In the genomic region with DNA sequence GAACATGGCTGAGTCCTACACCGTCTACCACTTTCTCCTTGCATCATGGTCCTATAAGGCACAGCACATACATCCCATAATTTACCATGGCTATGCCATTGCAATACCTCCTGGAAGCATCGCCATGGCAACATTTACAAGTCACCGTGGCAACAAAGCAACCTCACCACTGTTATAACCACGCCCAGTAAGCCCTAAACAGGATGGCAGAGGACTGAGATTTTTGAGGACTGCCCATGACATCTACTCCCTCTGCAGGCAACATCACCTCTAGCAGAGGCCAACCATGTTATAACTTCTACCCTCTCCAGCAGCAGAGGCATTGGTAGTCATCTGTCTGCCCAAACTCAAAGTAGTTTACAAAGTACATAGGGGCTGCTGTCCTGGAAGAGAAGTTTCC, we compare ENCODE assay signal across 3 cellular contexts.
TF ChIP-seq lines count a peak whose summit lies in the region.

No MANE protein-coding gene starts in this region.

TF ChIP-seq in SK-N-SH treated with all-trans-retinoic acid at 6 μM for 48 hours, 23 proteins besides CTCF, POLR2A, EP300 and RAD21 (continued from another document):
- TF ChIP-seq, protein P1, sequence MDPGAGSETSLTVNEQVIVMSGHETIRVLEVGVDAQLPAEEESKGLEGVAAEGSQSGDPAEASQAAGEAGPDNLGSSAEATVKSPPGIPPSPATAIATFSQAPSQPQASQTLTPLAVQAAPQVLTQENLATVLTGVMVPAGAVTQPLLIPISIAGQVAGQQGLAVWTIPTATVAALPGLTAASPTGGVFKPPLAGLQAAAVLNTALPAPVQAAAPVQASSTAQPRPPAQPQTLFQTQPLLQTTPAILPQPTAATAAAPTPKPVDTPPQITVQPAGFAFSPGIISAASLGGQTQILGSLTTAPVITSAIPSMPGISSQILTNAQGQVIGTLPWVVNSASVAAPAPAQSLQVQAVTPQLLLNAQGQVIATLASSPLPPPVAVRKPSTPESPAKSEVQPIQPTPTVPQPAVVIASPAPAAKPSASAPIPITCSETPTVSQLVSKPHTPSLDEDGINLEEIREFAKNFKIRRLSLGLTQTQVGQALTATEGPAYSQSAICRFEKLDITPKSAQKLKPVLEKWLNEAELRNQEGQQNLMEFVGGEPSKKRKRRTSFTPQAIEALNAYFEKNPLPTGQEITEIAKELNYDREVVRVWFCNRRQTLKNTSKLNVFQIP (CRISPR knock-in tag; IDR thresholded peaks at IDR 0.05; ENCODE audit: borderline replicate concordance, low read depth), result no peak
- TF ChIP-seq RARB (CRISPR knock-in tag; IDR thresholded peaks at IDR 0.05), result no peak
- no peak for TF ChIP-seq OSR1 (CRISPR knock-in tag; IDR thresholded peaks at IDR 0.05)
- no peak for TF ChIP-seq ESRRG (CRISPR knock-in tag; IDR thresholded peaks at IDR 0.05)
- no peak for TF ChIP-seq ZNF70 (CRISPR knock-in tag; IDR thresholded peaks at IDR 0.05)
- no peak for TF ChIP-seq ZNF565 (CRISPR knock-in tag; conservative IDR thresholded peaks at IDR 0.05; ENCODE audit: low read depth)
- TF ChIP-seq PPARA (CRISPR knock-in tag; IDR thresholded peaks at IDR 0.05; ENCODE audit: borderline replicate concordance), result no peak
- TF ChIP-seq, protein P2, sequence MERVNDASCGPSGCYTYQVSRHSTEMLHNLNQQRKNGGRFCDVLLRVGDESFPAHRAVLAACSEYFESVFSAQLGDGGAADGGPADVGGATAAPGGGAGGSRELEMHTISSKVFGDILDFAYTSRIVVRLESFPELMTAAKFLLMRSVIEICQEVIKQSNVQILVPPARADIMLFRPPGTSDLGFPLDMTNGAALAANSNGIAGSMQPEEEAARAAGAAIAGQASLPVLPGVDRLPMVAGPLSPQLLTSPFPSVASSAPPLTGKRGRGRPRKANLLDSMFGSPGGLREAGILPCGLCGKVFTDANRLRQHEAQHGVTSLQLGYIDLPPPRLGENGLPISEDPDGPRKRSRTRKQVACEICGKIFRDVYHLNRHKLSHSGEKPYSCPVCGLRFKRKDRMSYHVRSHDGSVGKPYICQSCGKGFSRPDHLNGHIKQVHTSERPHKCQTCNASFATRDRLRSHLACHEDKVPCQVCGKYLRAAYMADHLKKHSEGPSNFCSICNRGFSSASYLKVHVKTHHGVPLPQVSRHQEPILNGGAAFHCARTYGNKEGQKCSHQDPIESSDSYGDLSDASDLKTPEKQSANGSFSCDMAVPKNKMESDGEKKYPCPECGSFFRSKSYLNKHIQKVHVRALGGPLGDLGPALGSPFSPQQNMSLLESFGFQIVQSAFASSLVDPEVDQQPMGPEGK (CRISPR knock-in tag; IDR thresholded peaks at IDR 0.05; ENCODE audit: borderline replicate concordance), result no peak
- TF ChIP-seq, protein P3, sequence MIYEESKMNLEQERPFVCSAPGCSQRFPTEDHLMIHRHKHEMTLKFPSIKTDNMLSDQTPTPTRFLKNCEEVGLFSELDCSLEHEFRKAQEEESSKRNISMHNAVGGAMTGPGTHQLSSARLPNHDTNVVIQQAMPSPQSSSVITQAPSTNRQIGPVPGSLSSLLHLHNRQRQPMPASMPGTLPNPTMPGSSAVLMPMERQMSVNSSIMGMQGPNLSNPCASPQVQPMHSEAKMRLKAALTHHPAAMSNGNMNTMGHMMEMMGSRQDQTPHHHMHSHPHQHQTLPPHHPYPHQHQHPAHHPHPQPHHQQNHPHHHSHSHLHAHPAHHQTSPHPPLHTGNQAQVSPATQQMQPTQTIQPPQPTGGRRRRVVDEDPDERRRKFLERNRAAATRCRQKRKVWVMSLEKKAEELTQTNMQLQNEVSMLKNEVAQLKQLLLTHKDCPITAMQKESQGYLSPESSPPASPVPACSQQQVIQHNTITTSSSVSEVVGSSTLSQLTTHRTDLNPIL (CRISPR knock-in tag; IDR thresholded peaks at IDR 0.05; ENCODE audit: low read depth), result no peak
- no peak for TF ChIP-seq SNAI2 (CRISPR knock-in tag; IDR thresholded peaks at IDR 0.05)

TF ChIP-seq in SK-N-SH, 30 proteins besides CTCF, POLR2A, EP300 and RAD21 (continued from another document):
- TF ChIP-seq TEAD4 (IDR thresholded peaks at IDR 0.05; ENCODE audit: borderline replicate concordance, insufficient read depth), result no peak
- TF ChIP-seq YY1 (IDR thresholded peaks at IDR 0.05; ENCODE audit: low read depth), result no peak
- no peak for TF ChIP-seq SMC3 (IDR thresholded peaks at IDR 0.05; ENCODE audit: low read depth, low read length)
- TF ChIP-seq, protein P4, sequence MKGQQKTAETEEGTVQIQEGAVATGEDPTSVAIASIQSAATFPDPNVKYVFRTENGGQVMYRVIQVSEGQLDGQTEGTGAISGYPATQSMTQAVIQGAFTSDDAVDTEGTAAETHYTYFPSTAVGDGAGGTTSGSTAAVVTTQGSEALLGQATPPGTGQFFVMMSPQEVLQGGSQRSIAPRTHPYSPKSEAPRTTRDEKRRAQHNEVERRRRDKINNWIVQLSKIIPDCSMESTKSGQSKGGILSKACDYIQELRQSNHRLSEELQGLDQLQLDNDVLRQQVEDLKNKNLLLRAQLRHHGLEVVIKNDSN (IDR thresholded peaks at IDR 0.05; ENCODE audit: borderline replicate concordance, low read depth), result no peak
TF ChIP-seq in SK-N-SH: peak in this region for 0.

TF ChIP-seq in WTC11, 78 proteins besides CTCF, POLR2A, EP300 and RAD21:
- TF ChIP-seq, protein P5, sequence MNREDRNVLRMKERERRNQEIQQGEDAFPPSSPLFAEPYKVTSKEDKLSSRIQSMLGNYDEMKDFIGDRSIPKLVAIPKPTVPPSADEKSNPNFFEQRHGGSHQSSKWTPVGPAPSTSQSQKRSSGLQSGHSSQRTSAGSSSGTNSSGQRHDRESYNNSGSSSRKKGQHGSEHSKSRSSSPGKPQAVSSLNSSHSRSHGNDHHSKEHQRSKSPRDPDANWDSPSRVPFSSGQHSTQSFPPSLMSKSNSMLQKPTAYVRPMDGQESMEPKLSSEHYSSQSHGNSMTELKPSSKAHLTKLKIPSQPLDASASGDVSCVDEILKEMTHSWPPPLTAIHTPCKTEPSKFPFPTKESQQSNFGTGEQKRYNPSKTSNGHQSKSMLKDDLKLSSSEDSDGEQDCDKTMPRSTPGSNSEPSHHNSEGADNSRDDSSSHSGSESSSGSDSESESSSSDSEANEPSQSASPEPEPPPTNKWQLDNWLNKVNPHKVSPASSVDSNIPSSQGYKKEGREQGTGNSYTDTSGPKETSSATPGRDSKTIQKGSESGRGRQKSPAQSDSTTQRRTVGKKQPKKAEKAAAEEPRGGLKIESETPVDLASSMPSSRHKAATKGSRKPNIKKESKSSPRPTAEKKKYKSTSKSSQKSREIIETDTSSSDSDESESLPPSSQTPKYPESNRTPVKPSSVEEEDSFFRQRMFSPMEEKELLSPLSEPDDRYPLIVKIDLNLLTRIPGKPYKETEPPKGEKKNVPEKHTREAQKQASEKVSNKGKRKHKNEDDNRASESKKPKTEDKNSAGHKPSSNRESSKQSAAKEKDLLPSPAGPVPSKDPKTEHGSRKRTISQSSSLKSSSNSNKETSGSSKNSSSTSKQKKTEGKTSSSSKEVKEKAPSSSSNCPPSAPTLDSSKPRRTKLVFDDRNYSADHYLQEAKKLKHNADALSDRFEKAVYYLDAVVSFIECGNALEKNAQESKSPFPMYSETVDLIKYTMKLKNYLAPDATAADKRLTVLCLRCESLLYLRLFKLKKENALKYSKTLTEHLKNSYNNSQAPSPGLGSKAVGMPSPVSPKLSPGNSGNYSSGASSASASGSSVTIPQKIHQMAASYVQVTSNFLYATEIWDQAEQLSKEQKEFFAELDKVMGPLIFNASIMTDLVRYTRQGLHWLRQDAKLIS (CRISPR knock-in tag; IDR thresholded peaks at IDR 0.05; ENCODE audit: borderline replicate concordance), result no peak
- TF ChIP-seq NFYB (CRISPR knock-in tag; conservative IDR thresholded peaks at IDR 0.05; ENCODE audit: low read depth), result no peak
- TF ChIP-seq, protein P6, sequence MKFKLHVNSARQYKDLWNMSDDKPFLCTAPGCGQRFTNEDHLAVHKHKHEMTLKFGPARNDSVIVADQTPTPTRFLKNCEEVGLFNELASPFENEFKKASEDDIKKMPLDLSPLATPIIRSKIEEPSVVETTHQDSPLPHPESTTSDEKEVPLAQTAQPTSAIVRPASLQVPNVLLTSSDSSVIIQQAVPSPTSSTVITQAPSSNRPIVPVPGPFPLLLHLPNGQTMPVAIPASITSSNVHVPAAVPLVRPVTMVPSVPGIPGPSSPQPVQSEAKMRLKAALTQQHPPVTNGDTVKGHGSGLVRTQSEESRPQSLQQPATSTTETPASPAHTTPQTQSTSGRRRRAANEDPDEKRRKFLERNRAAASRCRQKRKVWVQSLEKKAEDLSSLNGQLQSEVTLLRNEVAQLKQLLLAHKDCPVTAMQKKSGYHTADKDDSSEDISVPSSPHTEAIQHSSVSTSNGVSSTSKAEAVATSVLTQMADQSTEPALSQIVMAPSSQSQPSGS (CRISPR knock-in tag; IDR thresholded peaks at IDR 0.05; ENCODE audit: borderline replicate concordance, low read depth), result no peak
- no peak for TF ChIP-seq ZNF138 (CRISPR knock-in tag; conservative IDR thresholded peaks at IDR 0.05)
- TF ChIP-seq, protein P7, sequence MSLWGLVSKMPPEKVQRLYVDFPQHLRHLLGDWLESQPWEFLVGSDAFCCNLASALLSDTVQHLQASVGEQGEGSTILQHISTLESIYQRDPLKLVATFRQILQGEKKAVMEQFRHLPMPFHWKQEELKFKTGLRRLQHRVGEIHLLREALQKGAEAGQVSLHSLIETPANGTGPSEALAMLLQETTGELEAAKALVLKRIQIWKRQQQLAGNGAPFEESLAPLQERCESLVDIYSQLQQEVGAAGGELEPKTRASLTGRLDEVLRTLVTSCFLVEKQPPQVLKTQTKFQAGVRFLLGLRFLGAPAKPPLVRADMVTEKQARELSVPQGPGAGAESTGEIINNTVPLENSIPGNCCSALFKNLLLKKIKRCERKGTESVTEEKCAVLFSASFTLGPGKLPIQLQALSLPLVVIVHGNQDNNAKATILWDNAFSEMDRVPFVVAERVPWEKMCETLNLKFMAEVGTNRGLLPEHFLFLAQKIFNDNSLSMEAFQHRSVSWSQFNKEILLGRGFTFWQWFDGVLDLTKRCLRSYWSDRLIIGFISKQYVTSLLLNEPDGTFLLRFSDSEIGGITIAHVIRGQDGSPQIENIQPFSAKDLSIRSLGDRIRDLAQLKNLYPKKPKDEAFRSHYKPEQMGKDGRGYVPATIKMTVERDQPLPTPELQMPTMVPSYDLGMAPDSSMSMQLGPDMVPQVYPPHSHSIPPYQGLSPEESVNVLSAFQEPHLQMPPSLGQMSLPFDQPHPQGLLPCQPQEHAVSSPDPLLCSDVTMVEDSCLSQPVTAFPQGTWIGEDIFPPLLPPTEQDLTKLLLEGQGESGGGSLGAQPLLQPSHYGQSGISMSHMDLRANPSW (CRISPR knock-in tag; conservative IDR thresholded peaks at IDR 0.05; ENCODE audit: low read depth), result no peak
- no peak for TF ChIP-seq CREM (CRISPR knock-in tag; IDR thresholded peaks at IDR 0.05)
- TF ChIP-seq ZNF121 (CRISPR knock-in tag; IDR thresholded peaks at IDR 0.05), result no peak
